ENCODE assay signal across 24 cellular contexts in genomic region chr2:17616405-17616804, GRCh38.
DNase-seq lines count a peak whose midpoint lies in the region; ATAC-seq, FAIRE-seq and TF ChIP-seq lines count a peak whose summit lies in the region.
"Had no signal": no experiment of that assay in that cellular context is flagged by ENCODE, and none has a peak within 500 bp of the region (broad histone marks: within the 10 kb centered on the region; RNA-seq: fewer than 3 reads in every experiment).

No MANE protein-coding gene starts in this region.

- H3K4me2 ChIP-seq in Karpas-422 (ENCODE audit: low read depth, low read length, poor library complexity, severe bottlenecking) = no peak overlapping the region
- H3K4me2 ChIP-seq in astrocyte (ENCODE audit: low read length) = peak overlapping the region; percentile 49
- H3K4me2 ChIP-seq: A549, BLaER1 had no signal

- DNase-seq in AG04450 (ENCODE audit: low read depth, low spot score) (no peak), Karpas-422 (no peak), astrocyte (ENCODE audit: low read depth) (no peak), islet precursor cell (peak; percentile 20), NCI-H1105 treated with DMSO at 0.1 percent for 48 hours (lab: John Stamatoyannopoulos, UW) (no peak), type B pancreatic cell (ENCODE audit: extremely low spot score, unreplicated experiment) (no peak), DMS 273 (lab: John Stamatoyannopoulos, UW; ENCODE audit: unreplicated experiment) (no peak)
- DNase-seq: Caco-2; CD4-positive, alpha-beta memory T cell; HFFc6; KBM-7; NCI-H1105; NCI-H1694; NCI-H2081; NCI-H2171; NCI-H524 treated with DMSO at 0.1 percent for 48 hours; RPMI8226; SIG-M5; T-helper 1 cell had no signal

- H3K9me3 Mint-ChIP-seq in astrocyte (ENCODE audit: unreplicated experiment) (no peaks in the 10 kb centered on the region), type B pancreatic cell (no peaks in the 10 kb centered on the region)
- H3K9me3 Mint-ChIP-seq: CD4-positive, alpha-beta memory T cell; HFFc6 had no signal

- no peaks in the 10 kb centered on the region for H3K9me2 ChIP-seq in Karpas-422 (replicated peaks; ENCODE audit: insufficient read depth, low read length)

- H3K9me3 ChIP-seq in AG04450 (ENCODE audit: control insufficient read depth, insufficient read depth, low read length) (no peaks in the 10 kb centered on the region; the same call in 1 of the 2 replicates), Karpas-422 (ENCODE audit: low read length) (no peaks in the 10 kb centered on the region), astrocyte (ENCODE audit: insufficient read depth, low read depth, low read length) (no peaks in the 10 kb centered on the region)
- H3K9me3 ChIP-seq: A549, BLaER1, Caco-2 had no signal

- H3K27ac ChIP-seq in AG04450 (ENCODE audit: low read depth, low read length) = peak overlapping the region; percentile 21
- no peak overlapping the region for H3K27ac ChIP-seq in Karpas-422 (ENCODE audit: low read length)
- peak overlapping the region; percentile 29 for H3K27ac ChIP-seq in astrocyte (ENCODE audit: low read depth, low read length)
- H3K27ac ChIP-seq: A549, BLaER1 had no signal

- H3K4me3 Mint-ChIP-seq in astrocyte (ENCODE audit: unreplicated experiment) (no peak overlapping the region), type B pancreatic cell (no peak overlapping the region)
- H3K4me3 Mint-ChIP-seq: CD4-positive, alpha-beta memory T cell; HFFc6 had no signal

- peak overlapping the region; percentile 30; the same call in 1 of the 2 replicates for H2AFZ ChIP-seq in Karpas-422 (ENCODE audit: low read length)
- H2AFZ ChIP-seq in astrocyte (ENCODE audit: low read depth, low read length) = no peak overlapping the region

- H3K36me3 Mint-ChIP-seq in astrocyte (ENCODE audit: low read depth, unreplicated experiment) (no peaks in the 10 kb centered on the region), type B pancreatic cell (no peaks in the 10 kb centered on the region)
- H3K36me3 Mint-ChIP-seq: CD4-positive, alpha-beta memory T cell had no signal

- CTCF ChIA-PET in AG04450 (lab: Charles Lee) = interaction anchor here (0.9 to 1.3 kb wide), 3 partner anchors 28 to 54 kb away, joined by 3 to 8 read pairs (median 3); no protein-coding TSS in a partner anchor

- peak; percentile 37 for FAIRE-seq in astrocyte (lab: Jason Lieb, UNC)
- FAIRE-seq: A549, H54, HepG2 had no signal

- H3K4me3 ChIP-seq in AG04450 (ENCODE audit: low read depth, low read length) (no peak overlapping the region), Karpas-422 (ENCODE audit: low read length) (no peak overlapping the region), astrocyte (ENCODE audit: insufficient read depth, low read depth, low read length) (no peak overlapping the region)
- H3K4me3 ChIP-seq: A549, BLaER1 had no signal

- H3K79me2 ChIP-seq in Karpas-422 (ENCODE audit: low read length) = no peaks in the 10 kb centered on the region
- H3K79me2 ChIP-seq in astrocyte (ENCODE audit: insufficient read depth, low read length) = no peaks in the 10 kb centered on the region

- POLR2A ChIA-PET in AG04450 (lab: Yijun Ruan, JAX) = no interaction called here

- peaks cover 30% of the 10 kb centered on the region for H3K4me1 ChIP-seq in Karpas-422 (ENCODE audit: low read length)
- peaks cover 30% of the 10 kb centered on the region for H3K4me1 ChIP-seq in astrocyte (ENCODE audit: insufficient read depth, low read length)
- H3K4me1 ChIP-seq: Caco-2 had no signal

- no peak for ATAC-seq in GM19023 (IDR thresholded peaks at IDR 0.05; ENCODE audit: unreplicated experiment)
- ATAC-seq: A549, HepG2 had no signal

- peaks cover 4% of the 10 kb centered on the region for H3K27me3 Mint-ChIP-seq in astrocyte (ENCODE audit: low read depth, unreplicated experiment)
- H3K27me3 Mint-ChIP-seq in type B pancreatic cell = no peaks in the 10 kb centered on the region

- H3K9ac ChIP-seq in Karpas-422 (ENCODE audit: low read length) (no peak overlapping the region), astrocyte (ENCODE audit: low read length) (no peak overlapping the region)
- H3K9ac ChIP-seq: BLaER1 had no signal

- H3K27me3 ChIP-seq in AG04450 (ENCODE audit: control insufficient read depth, insufficient read depth, low read length) (no peaks in the 10 kb centered on the region), Karpas-422 (ENCODE audit: low read length) (no peaks in the 10 kb centered on the region), astrocyte (ENCODE audit: insufficient read depth, low read length) (no peaks in the 10 kb centered on the region)
- H3K27me3 ChIP-seq: BLaER1 had no signal

- H3K36me3 ChIP-seq in Karpas-422 (ENCODE audit: insufficient read depth, low read length) (no peaks in the 10 kb centered on the region), astrocyte (ENCODE audit: insufficient read depth, low read length) (no peaks in the 10 kb centered on the region)
- H3K36me3 ChIP-seq: BLaER1 had no signal

- H3K27ac Mint-ChIP-seq in astrocyte (ENCODE audit: unreplicated experiment) = no peak overlapping the region
- H3K27ac Mint-ChIP-seq in type B pancreatic cell = no peak overlapping the region
- H3K27ac Mint-ChIP-seq: CD4-positive, alpha-beta memory T cell; HFFc6 had no signal

- H4K20me1 ChIP-seq in Karpas-422 (ENCODE audit: insufficient read depth, low read depth, low read length) (no peaks in the 10 kb centered on the region), astrocyte (ENCODE audit: insufficient read depth, low read length) (no peaks in the 10 kb centered on the region)
- H4K20me1 ChIP-seq: BLaER1 had no signal

- peaks cover 11% of the 10 kb centered on the region for H3K4me1 Mint-ChIP-seq in astrocyte (ENCODE audit: low read depth, unreplicated experiment)
- H3K4me1 Mint-ChIP-seq in type B pancreatic cell (ENCODE audit: unreplicated experiment) = peaks cover 15% of the 10 kb centered on the region
- H3K4me1 Mint-ChIP-seq: CD4-positive, alpha-beta memory T cell had no signal

- TF ChIP-seq CTCF in AG04450 (IDR thresholded peaks at IDR 0.05; ENCODE audit: low read depth, low read length) (no peak), astrocyte (IDR thresholded peaks at IDR 0.05; ENCODE audit: insufficient read depth, low read depth, low read length) (no peak), type B pancreatic cell (conservative IDR thresholded peaks at IDR 0.05) (no peak)
